Comparison of ENCODE assay signal across 8 cellular contexts in genomic region chrX:65668362-65669310, GRCh38. TPM values are rescaled to one million over a fixed set of nuclear protein-coding genes. Genes with fewer than 3 reads are reported as not detected.
DNase-seq lines count a peak whose midpoint lies in the region; ATAC-seq, FAIRE-seq and TF ChIP-seq lines count a peak whose summit lies in the region.

No MANE protein-coding gene starts in this region.

- intact Hi-C loops in pancreas (cut with DNase I), result no loop called here

- H3K36me3 ChIP-seq in SJCRH30, result peaks cover 8% of the 10 kb centered on the region; the same call in 1 of the 2 replicates
- no peaks in the 10 kb centered on the region for H3K36me3 ChIP-seq in pancreas
- H3K36me3 ChIP-seq in WERI-Rb-1, result no peaks in the 10 kb centered on the region

- H3K4me3 Mint-ChIP-seq in activated naive CD4-positive, alpha-beta T cell treated with anti-CD3 and anti-CD28 coated beads, Interleukin-2, amount 50 U/mL, for 24 hours, result peak overlapping the region; percentile 96
- H3K4me3 Mint-ChIP-seq in glutamatergic neuron (ENCODE audit: unreplicated experiment), result peak overlapping the region; percentile 86

- TF ChIP-seq CTCF in GM12865 (IDR thresholded peaks at IDR 0.05; ENCODE audit: insufficient read depth, low read depth, low read length, missing control alignments) (no peak), glutamatergic neuron (IDR thresholded peaks at IDR 0.05; ENCODE audit: partially characterized antibody, unreplicated experiment) (no peak), pancreas (IDR thresholded peaks at IDR 0.05) (no peak), WERI-Rb-1 (IDR thresholded peaks at IDR 0.05; ENCODE audit: low read depth, low read length) (no peak)

- no peaks in the 10 kb centered on the region for H3K9me3 Mint-ChIP-seq in activated naive CD4-positive, alpha-beta T cell treated with anti-CD3 and anti-CD28 coated beads, Interleukin-2, amount 50 U/mL, for 24 hours
- peaks cover 3% of the 10 kb centered on the region for H3K9me3 Mint-ChIP-seq in glutamatergic neuron (ENCODE audit: unreplicated experiment)

- H3K4me3 ChIP-seq in GM12865 (ENCODE audit: low read depth, low read length), result peak overlapping the region; percentile 75
- H3K4me3 ChIP-seq in SJCRH30, result peak overlapping the region; percentile 73
- H3K4me3 ChIP-seq in pancreas, result peak overlapping the region; percentile 31 to 64 (median 46)
- H3K4me3 ChIP-seq in WERI-Rb-1 (ENCODE audit: low read depth, low read length), result no peak overlapping the region

- H3K27me3 ChIP-seq in SJCRH30, result no peaks in the 10 kb centered on the region
- no peaks in the 10 kb centered on the region for H3K27me3 ChIP-seq in pancreas
- H3K27me3 ChIP-seq in WERI-Rb-1 (ENCODE audit: insufficient read depth, low read depth, severe bottlenecking), result peaks cover 23% of the 10 kb centered on the region

- FAIRE-seq in pancreas (lab: Jason Lieb, UNC), result no peak

- ATAC-seq in HG03342 (IDR thresholded peaks at IDR 0.05; ENCODE audit: unreplicated experiment), result peak; percentile 33
- ATAC-seq in pancreas, result peak; percentile 35 to 68 (median 52)

- H3K36me3 Mint-ChIP-seq in activated naive CD4-positive, alpha-beta T cell treated with anti-CD3 and anti-CD28 coated beads, Interleukin-2, amount 50 U/mL, for 24 hours, result peaks cover 19% of the 10 kb centered on the region
- H3K36me3 Mint-ChIP-seq in glutamatergic neuron (ENCODE audit: unreplicated experiment), result no peaks in the 10 kb centered on the region

- DNase-seq in GM12865 (ENCODE audit: low read depth) (peak; percentile 74), SJCRH30 (peak; percentile 83 to 84), glutamatergic neuron (peak; percentile 21), pancreas (peak in 4 of 6 donors; percentile 14 to 42 (median 32)), WERI-Rb-1 (no peak), NCI-H128 (lab: John Stamatoyannopoulos, UW; ENCODE audit: unreplicated experiment) (no peak)

- 35 to 57% methylated on average over 13 of the region's 13 CpGs for WGBS in pancreas, 2 donors

- H3K4me1 ChIP-seq in SJCRH30 (no peaks in the 10 kb centered on the region), pancreas (no peaks in the 10 kb centered on the region)

- H3K9me3 ChIP-seq in SJCRH30 (replicated peaks) (no peaks in the 10 kb centered on the region), pancreas (no peaks in the 10 kb centered on the region), WERI-Rb-1 (ENCODE audit: severe bottlenecking) (no peaks in the 10 kb centered on the region)

- H3K4me1 Mint-ChIP-seq in activated naive CD4-positive, alpha-beta T cell treated with anti-CD3 and anti-CD28 coated beads, Interleukin-2, amount 50 U/mL, for 24 hours, result peaks cover 32% of the 10 kb centered on the region
- H3K4me1 Mint-ChIP-seq in glutamatergic neuron (ENCODE audit: low read depth, unreplicated experiment), result peaks cover 5% of the 10 kb centered on the region

- no peaks in the 10 kb centered on the region for H3K27me3 Mint-ChIP-seq in activated naive CD4-positive, alpha-beta T cell treated with anti-CD3 and anti-CD28 coated beads, Interleukin-2, amount 50 U/mL, for 24 hours
- H3K27me3 Mint-ChIP-seq in glutamatergic neuron (ENCODE audit: unreplicated experiment), result peaks cover 4% of the 10 kb centered on the region

- H3K27ac Mint-ChIP-seq in activated naive CD4-positive, alpha-beta T cell treated with anti-CD3 and anti-CD28 coated beads, Interleukin-2, amount 50 U/mL, for 24 hours, result peak overlapping the region; percentile 99
- peak overlapping the region; percentile 59 for H3K27ac Mint-ChIP-seq in glutamatergic neuron (ENCODE audit: unreplicated experiment)

- H3K27ac ChIP-seq in SJCRH30 (peak overlapping the region; percentile 98), pancreas (peak overlapping the region in 3 of 4 donors; percentile 50 to 78 (median 78)), WERI-Rb-1 (no peak overlapping the region)

RNA-seq across cellular contexts. Expression of gene MSN, which starts 1.2 kb away (rescaled TPM):
- total RNA-seq in SJCRH30 (2014; rRNA removed; shearing (Covaris generic)), result 247 and 249 TPM in 2 replicates
- total RNA-seq in glutamatergic neuron (ENCODE audit: unreplicated experiment), result 72.3 TPM
- total RNA-seq in pancreas, result 10 to 100 TPM; 12.4 to 99.1 (median 25.9) TPM
- polyA plus RNA-seq in pancreas, result 10 to 100 TPM; 18.7 to 22.6 TPM

Comparison
In these comparisons a context has a peak if more than half of its experiments do, and no peak if none do; other contexts are left out.
1. DNase-seq: peak in GM12865 (single experiment), SJCRH30 (2 of 2), glutamatergic neuron (single experiment) and pancreas (4 of 6); none in WERI-Rb-1 (single experiment) and NCI-H128 (single experiment).